In genomic region chr2:46471-47345, GRCh38 we compare ENCODE assay signal across 9 cellular contexts. TPM values are rescaled to one million over a fixed set of nuclear protein-coding genes. Genes with fewer than 3 reads are reported as not detected.
DNase-seq lines count a peak whose midpoint lies in the region; ATAC-seq, FAIRE-seq and TF ChIP-seq lines count a peak whose summit lies in the region.
"Had no signal": no experiment of that assay in that cellular context is flagged by ENCODE, and none has a peak within 500 bp of the region (broad histone marks: within the 10 kb centered on the region; RNA-seq: fewer than 3 reads in every experiment).

FAM110C (minus strand) TSS chr2:46505; CDS start chr2:46385, 120 bp downstream.

- POLR2A ChIA-PET in T-cell (lab: Charles Lee), result no interaction called here

- H3K9me3 ChIP-seq in small intestine (ENCODE audit: control insufficient read depth, low read depth), result no peaks in the 10 kb centered on the region
- no peaks in the 10 kb centered on the region for H3K9me3 ChIP-seq in SJCRH30 (replicated peaks)

- peaks cover 31 to 44% of the 10 kb centered on the region in 2 donors for H3K27me3 Mint-ChIP-seq in T-cell
- peaks cover 5 to 30% (median 11%) of the 10 kb centered on the region in 3 donors for H3K27me3 Mint-ChIP-seq in immature natural killer cell (ENCODE audit: low read depth in 3 of 3)

- peak; percentile 67 for DNase-seq in Daoy (ENCODE audit: low read depth)
- DNase-seq in T-cell, result peak in 30 of 34 experiments; percentile 7 to 52 (median 26)
- peak; percentile 5 for DNase-seq in astrocyte of the spinal cord (ENCODE audit: low read depth, low spot score)
- DNase-seq in immature natural killer cell, result peak; percentile 42 to 51 (median 44)
- DNase-seq in small intestine, result peak; percentile 94
- DNase-seq in SJCRH30, result no peak

- H3K4me3 ChIP-seq in astrocyte of the spinal cord (ENCODE audit: low read depth, low read length), result no peak within 1 kb of the TSS
- peak within 1 kb of the TSS; percentile 60 to 72 for H3K4me3 ChIP-seq in small intestine (ENCODE audit: low read depth in 1 of 2, low read length in 2 of 2)
- no peak within 1 kb of the TSS for H3K4me3 ChIP-seq in SJCRH30

- in situ Hi-C loops in astrocyte of the spinal cord (cut with HindIII; ENCODE audit: low sequenced_read_pairs), result no loop called here

- H3K4me1 Mint-ChIP-seq in T-cell (peaks cover 11 to 17% (median 16%) of the 10 kb centered on the region in 3 donors), immature natural killer cell (peaks cover 31 to 36% of the 10 kb centered on the region in 2 donors)

- H3K27ac Mint-ChIP-seq in T-cell, result peak within 1 kb of the TSS; percentile 8 to 32
- H3K27ac Mint-ChIP-seq in immature natural killer cell, result peak within 1 kb of the TSS in 5 of 6 donors; percentile 22 to 85 (median 56)

- CTCF ChIA-PET in T-cell (lab: Charles Lee), result no interaction called here

- 1 to 3% (median 3%) methylated on average over 44 to 75 of the region's 75 CpGs for WGBS in small intestine, 3 donors

- H3K9me3 Mint-ChIP-seq in T-cell (no peaks in the 10 kb centered on the region), immature natural killer cell (no peaks in the 10 kb centered on the region)

- H3K36me3 Mint-ChIP-seq in T-cell, result no peaks in the 10 kb centered on the region
- peaks cover 0 to 5% (median 2%) of the 10 kb centered on the region in 3 donors for H3K36me3 Mint-ChIP-seq in immature natural killer cell

- H3K27me3 ChIP-seq in small intestine (ENCODE audit: control insufficient read depth in 2 of 2, insufficient read depth in 2 of 2, low read length in 2 of 2) (peaks cover 0 to 13% of the 10 kb centered on the region in 2 donors), SJCRH30 (no peaks in the 10 kb centered on the region)

- ATAC-seq in T-cell (replicated peaks in 1 of 4) (peak; percentile 62 to 79 (median 71)), GM18870 (IDR thresholded peaks at IDR 0.05; ENCODE audit: unreplicated experiment) (no peak), HG03469 (IDR thresholded peaks at IDR 0.05; ENCODE audit: unreplicated experiment) (no peak)

- H3K4me3 Mint-ChIP-seq in T-cell (peak within 1 kb of the TSS; percentile 74 to 88 (median 82)), immature natural killer cell (peak within 1 kb of the TSS; percentile 84 to 88 (median 85))

- H3K27ac ChIP-seq in small intestine (ENCODE audit: low read depth in 1 of 2, low read length in 1 of 2), result peak within 1 kb of the TSS; percentile 92 to 97
- H3K27ac ChIP-seq in SJCRH30, result no peak within 1 kb of the TSS

- no peak for TF ChIP-seq CTCF in astrocyte of the spinal cord (IDR thresholded peaks at IDR 0.05; ENCODE audit: low read depth, low read length)

- H3K4me1 ChIP-seq in small intestine (ENCODE audit: control insufficient read depth in 2 of 2, insufficient read depth in 1 of 2, low read depth in 1 of 2, low read length in 1 of 2), result peaks cover 0 to 2% of the 10 kb centered on the region in 2 donors
- H3K4me1 ChIP-seq in SJCRH30, result no peaks in the 10 kb centered on the region

- no peak for FAIRE-seq in small intestine (lab: Jason Lieb, UNC)
- FAIRE-seq: islet of Langerhans had no signal

- H3K36me3 ChIP-seq in small intestine (ENCODE audit: control insufficient read depth in 2 of 2, insufficient read depth in 2 of 2, low read length in 2 of 2) (no peaks in the 10 kb centered on the region), SJCRH30 (no peaks in the 10 kb centered on the region)

RNA-seq across cellular contexts. Expression of gene FAM110C, which starts in this region (rescaled TPM):
- 0.57 and 2.2 TPM in 2 replicates for total RNA-seq in Daoy (2014; rRNA removed; shearing (Covaris generic))
- 1 to 10 TPM in 2 of 5 donors, under 1 TPM in 3; 0.35 to 1.9 (median 0.72) TPM for total RNA-seq in T-cell
- 1 to 10 TPM in 2 of 3 donors, not detected in 1; 1.9 to 2.8 TPM for polyA plus RNA-seq in immature natural killer cell
- polyA plus RNA-seq in small intestine, result 10 to 100 TPM in 2 of 3 donors, 1 to 10 TPM in 1; 6.2 to 14.1 (median 11.9) TPM
- total RNA-seq in SJCRH30 (2014; rRNA removed; shearing (Covaris generic)), result not detected in 2 replicates

Comparison
In these comparisons a context has a peak if more than half of its experiments do, and no peak if none do; other contexts are left out.
1. DNase-seq: peak in Daoy (single experiment), T-cell (30 of 34), astrocyte of the spinal cord (single experiment), immature natural killer cell (3 of 3) and small intestine (single experiment); none in SJCRH30 (0 of 2).
2. ATAC-seq: peak in T-cell (4 of 4); none in GM18870 (single experiment) and HG03469 (single experiment).
3. H3K4me3 ChIP-seq: peak in small intestine (2 of 2); none in astrocyte of the spinal cord (single experiment) and SJCRH30 (single experiment).